In the genomic region with DNA sequence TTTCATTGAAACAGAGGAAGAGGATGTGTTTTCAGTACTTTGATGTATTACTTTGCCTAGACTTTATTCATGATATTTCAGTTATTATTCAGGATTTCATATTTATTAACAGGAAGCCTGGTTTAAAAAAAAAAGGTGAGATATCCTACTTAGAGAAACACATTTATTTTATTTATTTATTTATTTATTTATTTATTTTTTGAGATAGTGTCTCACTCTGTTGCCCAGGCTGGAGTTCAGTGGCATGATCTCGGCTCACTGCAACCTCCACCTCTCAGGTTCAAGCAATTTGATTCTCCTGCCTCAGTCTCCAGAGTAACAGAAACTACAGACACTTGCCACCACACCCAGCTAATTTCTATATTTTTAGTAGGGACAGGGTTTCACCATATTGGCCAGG, we compare ENCODE assay signal across 26 cellular contexts. TPM values are rescaled to one million over a fixed set of nuclear protein-coding genes. Genes with fewer than 3 reads are reported as not detected.
A peak's percentile ranks its signal among the peaks of the same experiment; 100 is the strongest.
DNase-seq lines count a peak whose midpoint lies in the region; ATAC-seq, FAIRE-seq and TF ChIP-seq lines count a peak whose summit lies in the region.
"Had no signal": no experiment of that assay in that cellular context is flagged by ENCODE, and none has a peak within 500 bp of the region (broad histone marks: within the 10 kb centered on the region; RNA-seq: fewer than 3 reads in every experiment).

No MANE protein-coding gene starts in this region.

- H3K9me3 ChIP-seq in HEK293 (ENCODE audit: control insufficient read depth, insufficient read depth, low read depth, low read length) (no peaks in the 10 kb centered on the region), Panc1 (ENCODE audit: control insufficient read depth, insufficient read depth, low read depth, low read length) (no peaks in the 10 kb centered on the region), astrocyte (ENCODE audit: insufficient read depth, low read depth, low read length) (no peaks in the 10 kb centered on the region), sigmoid colon (no peaks in the 10 kb centered on the region)
- H3K9me3 ChIP-seq: BE2C, BLaER1 had no signal

- BruUV-seq in Panc1 (replicated peaks; lab: Mats Ljungman, UMichigan), result no TSS peak
- no TSS peak for BruUV-seq in MCF 10A (replicated peaks; lab: Mats Ljungman, UMichigan)

- no peaks in the 10 kb centered on the region for H3K9me3 Mint-ChIP-seq in astrocyte (ENCODE audit: unreplicated experiment)
- no peaks in the 10 kb centered on the region for H3K9me3 Mint-ChIP-seq in immature natural killer cell
- no peaks in the 10 kb centered on the region for H3K9me3 Mint-ChIP-seq in MCF 10A (ENCODE audit: unreplicated experiment)
- H3K9me3 Mint-ChIP-seq: CD4-positive, alpha-beta memory T cell; CD4-positive, CD25-positive, alpha-beta regulatory T cell; CD8-positive, alpha-beta memory T cell had no signal

- H3K36me3 ChIP-seq in HEK293 (ENCODE audit: control insufficient read depth in 2 of 2, insufficient read depth in 1 of 2, low read length in 2 of 2), result no peaks in the 10 kb centered on the region
- H3K36me3 ChIP-seq in Panc1 (ENCODE audit: control insufficient read depth, insufficient read depth, low read length), result no peaks in the 10 kb centered on the region; the same call in 1 of the 2 replicates
- no peaks in the 10 kb centered on the region for H3K36me3 ChIP-seq in astrocyte (ENCODE audit: insufficient read depth, low read length)
- H3K36me3 ChIP-seq in sigmoid colon, result no peaks in the 10 kb centered on the region
- H3K36me3 ChIP-seq: BE2C, BLaER1 had no signal

- CTCF ChIA-PET in HEK293 (lab: Yijun Ruan, JAX), result no interaction called here
- CTCF ChIA-PET in Panc1 (lab: Charles Lee), result no interaction called here
- CTCF ChIA-PET in MCF 10A (lab: Yijun Ruan, JAX), result interaction anchor here (1.1 kb wide), 1 partner anchor 332 kb away, joined by 3 read pairs; no protein-coding TSS in a partner anchor

- intact Hi-C loops in Panc1 (cut with micrococcal nuclease; ENCODE audit: unreplicated experiment), result loop anchor here (10.0 kb wide), 1 partner anchor 112 kb away; no protein-coding TSS in a partner anchor
- intact Hi-C loops in MCF 10A (cut with micrococcal nuclease), result no loop called here
- intact Hi-C loops in sigmoid colon (cut with DNase I), result no loop called here

- no peak for TF ChIP-seq POLR2A in sigmoid colon (IDR thresholded peaks at IDR 0.05)

- no peaks in the 10 kb centered on the region for H4K20me1 ChIP-seq in astrocyte (ENCODE audit: insufficient read depth, low read length)
- H4K20me1 ChIP-seq: BLaER1 had no signal

- no peaks in the 10 kb centered on the region for H3K27me3 ChIP-seq in Panc1 (ENCODE audit: control insufficient read depth, insufficient read depth, low read length)
- no peaks in the 10 kb centered on the region for H3K27me3 ChIP-seq in astrocyte (ENCODE audit: insufficient read depth, low read length)
- H3K27me3 ChIP-seq in sigmoid colon, result no peaks in the 10 kb centered on the region
- H3K27me3 ChIP-seq: BE2C, BLaER1 had no signal

- H3K27me3 Mint-ChIP-seq in astrocyte (ENCODE audit: low read depth, unreplicated experiment), result no peaks in the 10 kb centered on the region
- H3K27me3 Mint-ChIP-seq in immature natural killer cell (ENCODE audit: low read depth in 3 of 3), result peaks cover 0 to 2% (median 0%) of the 10 kb centered on the region in 3 donors
- H3K27me3 Mint-ChIP-seq in MCF 10A (ENCODE audit: insufficient read depth, unreplicated experiment), result no peaks in the 10 kb centered on the region
- H3K27me3 Mint-ChIP-seq: CD4-positive, alpha-beta memory T cell; CD4-positive, CD25-positive, alpha-beta regulatory T cell; CD8-positive, alpha-beta memory T cell had no signal

- 100% methylated on average over 1 of the region's 1 CpG for WGBS in sigmoid colon, 2 donors

- H3K79me2 ChIP-seq in astrocyte (ENCODE audit: insufficient read depth, low read length), result no peaks in the 10 kb centered on the region

- H3K36me3 Mint-ChIP-seq in astrocyte (ENCODE audit: low read depth, unreplicated experiment), result no peaks in the 10 kb centered on the region
- peaks cover 0 to 4% (median 3%) of the 10 kb centered on the region in 3 donors for H3K36me3 Mint-ChIP-seq in immature natural killer cell
- peaks cover 7% of the 10 kb centered on the region for H3K36me3 Mint-ChIP-seq in MCF 10A (ENCODE audit: insufficient read depth, unreplicated experiment)

- H3K4me3 ChIP-seq in HEK293 (ENCODE audit: low read depth, low read length), result no peak overlapping the region
- no peak overlapping the region for H3K4me3 ChIP-seq in Panc1 (ENCODE audit: low read depth in 2 of 2, low read length in 2 of 2)
- H3K4me3 ChIP-seq in astrocyte (ENCODE audit: insufficient read depth, low read depth, low read length), result no peak overlapping the region
- H3K4me3 ChIP-seq in sigmoid colon, result no peak overlapping the region
- H3K4me3 ChIP-seq: BLaER1 had no signal

- H3K4me1 Mint-ChIP-seq in astrocyte (ENCODE audit: low read depth, unreplicated experiment) (peaks cover 26% of the 10 kb centered on the region), immature natural killer cell (peaks cover 11 to 16% of the 10 kb centered on the region in 2 donors), MCF 10A (ENCODE audit: insufficient read depth, unreplicated experiment) (peaks cover 6% of the 10 kb centered on the region)

- no peak for TF ChIP-seq EP300 in sigmoid colon (IDR thresholded peaks at IDR 0.05)

- TF ChIP-seq CTCF in HEK293 (tag by site-specific recombination; IDR thresholded peaks at IDR 0.05) (no peak), Panc1 (IDR thresholded peaks at IDR 0.05) (no peak), astrocyte (IDR thresholded peaks at IDR 0.05; ENCODE audit: insufficient read depth, low read depth, low read length) (no peak), MCF 10A (IDR thresholded peaks at IDR 0.05; ENCODE audit: unreplicated experiment) (no peak), sigmoid colon (IDR thresholded peaks at IDR 0.05) (no peak)

- H3K4me1 ChIP-seq in HEK293 (ENCODE audit: control insufficient read depth, insufficient read depth, low read length) (no peaks in the 10 kb centered on the region), Panc1 (ENCODE audit: control insufficient read depth, insufficient read depth, low read length) (peaks cover 37% of the 10 kb centered on the region), astrocyte (ENCODE audit: insufficient read depth, low read length) (peaks cover 10% of the 10 kb centered on the region), sigmoid colon (peaks cover 0 to 6% (median 0%) of the 10 kb centered on the region in 4 donors)
- H3K4me1 ChIP-seq: BE2C had no signal

- H2AFZ ChIP-seq in astrocyte (ENCODE audit: low read depth, low read length), result no peak overlapping the region

- H3K27ac Mint-ChIP-seq in astrocyte (ENCODE audit: unreplicated experiment) (no peak overlapping the region), immature natural killer cell (no peak overlapping the region), MCF 10A (ENCODE audit: low read depth, unreplicated experiment) (no peak overlapping the region)
- H3K27ac Mint-ChIP-seq: CD14-positive monocyte had no signal

- in situ Hi-C loops in Panc1 (cut with HindIII; ENCODE audit: low pct_unique_long_range_greater_than_20kb, low sequenced_read_pairs), result no loop called here

- no peak for ATAC-seq in Panc1

- DNase-seq in Panc1 (ENCODE audit: low read depth, low spot score) (no peak), astrocyte (ENCODE audit: low read depth) (no peak), immature natural killer cell (no peak), MCF 10A (ENCODE audit: unreplicated experiment) (no peak), NOMO-1 (lab: John Stamatoyannopoulos, UW; ENCODE audit: unreplicated experiment in 2 of 2) (no peak), sigmoid colon (no peak)
- DNase-seq: 8988T; ACHN; BE2C; C1 segment of cervical spinal cord; CD4-positive, alpha-beta memory T cell; CD4-positive, CD25-positive, alpha-beta regulatory T cell; CD8-positive, alpha-beta memory T cell; COR-L47; DMS 273 treated with DMSO at 0.1 percent for 48 hours; DMS153; DMS53; DMS79; DND-41; EL; GF-D8 had no signal

- no peak overlapping the region for H3K9ac ChIP-seq in astrocyte (ENCODE audit: low read length)
- H3K9ac ChIP-seq: BLaER1 had no signal

- no peak overlapping the region for H3K27ac ChIP-seq in HEK293 (ENCODE audit: extremely low read depth, low read depth, low read length)
- peak overlapping the region; percentile 93 for H3K27ac ChIP-seq in Panc1 (ENCODE audit: low read length)
- no peak overlapping the region for H3K27ac ChIP-seq in astrocyte (ENCODE audit: low read depth, low read length)
- no peak overlapping the region for H3K27ac ChIP-seq in sigmoid colon
- H3K27ac ChIP-seq: BLaER1 had no signal

- POLR2A ChIA-PET in HEK293 (lab: Yijun Ruan, JAX) (no interaction called here), Panc1 (lab: Charles Lee) (no interaction called here), MCF 10A (lab: Yijun Ruan, JAX) (interaction anchor here (0.6 kb wide), 1 partner anchor 35 kb away, joined by 3 read pairs; no protein-coding TSS in a partner anchor)

- H3K4me3 Mint-ChIP-seq in astrocyte (ENCODE audit: unreplicated experiment), result no peak overlapping the region
- no peak overlapping the region for H3K4me3 Mint-ChIP-seq in immature natural killer cell
- no peak overlapping the region for H3K4me3 Mint-ChIP-seq in MCF 10A (ENCODE audit: unreplicated experiment)
- H3K4me3 Mint-ChIP-seq: CD14-positive monocyte; CD4-positive, alpha-beta memory T cell; CD4-positive, CD25-positive, alpha-beta regulatory T cell; CD8-positive, alpha-beta memory T cell had no signal

- H3K4me2 ChIP-seq in astrocyte (ENCODE audit: low read length), result no peak overlapping the region
- H3K4me2 ChIP-seq: BLaER1 had no signal

- peak; percentile 60 for FAIRE-seq in astrocyte (lab: Jason Lieb, UNC)
- FAIRE-seq: GM12891, GM19239 had no signal

TF ChIP-seq in HEK293, 187 proteins besides CTCF, POLR2A, EP300 and RAD21 (continues in another document):
- no peak for TF ChIP-seq ZNF311 (tag by site-specific recombination; IDR thresholded peaks at IDR 0.05; ENCODE audit: borderline replicate concordance)

RNA-seq across cellular contexts. Expression of gene TRDMT1, which starts 24.5 kb away (rescaled TPM):
- total RNA-seq in Panc1 (2021; ENCODE audit: unreplicated experiment) (7.6 TPM), astrocyte (5.9 and 6.3 TPM in 2 replicates), MCF 10A (2022) (5.4 and 8.7 TPM in 2 replicates), sigmoid colon (10 to 100 TPM in 1 of 4 donors, 1 to 10 TPM in 3; 7.5 to 13.6 (median 8.4) TPM)
- 2.4 TPM for polyA plus RNA-seq in Panc1 (2012; ENCODE audit: insufficient read length)
- polyA plus RNA-seq in immature natural killer cell (1 to 10 TPM; 1.4 to 7.8 (median 3.6) TPM), sigmoid colon (1 to 10 TPM; 1.2 to 2.3 (median 2.3) TPM)

RNA-seq across cellular contexts. Expression of gene CUBN, which starts 47.4 kb away (rescaled TPM):
- 1.3 TPM for total RNA-seq in Panc1 (2021; ENCODE audit: unreplicated experiment)
- polyA plus RNA-seq in Panc1 (2012; ENCODE audit: insufficient read length), result 1.5 TPM
- 2.7 and 3.5 TPM in 2 replicates for total RNA-seq in astrocyte
- 1 to 10 TPM in 1 of 3 donors, under 1 TPM in 1, not detected in 1; 0.16 to 1.2 TPM for polyA plus RNA-seq in immature natural killer cell
- total RNA-seq in MCF 10A (2022), result 1.2 and 1.3 TPM in 2 replicates
- 1 to 10 TPM; 1.1 to 2.4 (median 1.2) TPM for total RNA-seq in sigmoid colon
- under 1 TPM in 1 of 3 donors, not detected in 2; 0.25 TPM for polyA plus RNA-seq in sigmoid colon
- polyA plus RNA-seq: CD14-positive monocyte had no signal

RNA-seq across cellular contexts. Expression of gene VIM, which starts 51.0 kb away (rescaled TPM):
- total RNA-seq in Panc1 (2021; ENCODE audit: unreplicated experiment) (3,436 TPM), astrocyte (5,172 and 5,400 TPM in 2 replicates), MCF 10A (2022) (1,413 and 1,430 TPM in 2 replicates), sigmoid colon (1,000 to 10,000 TPM in 3 of 4 donors, 100 to 1,000 TPM in 1; 930 to 1,636 (median 1,211) TPM)
- 3,712 TPM for polyA plus RNA-seq in Panc1 (2012; ENCODE audit: insufficient read length)
- polyA plus RNA-seq in immature natural killer cell (100 to 1,000 TPM in 2 of 3 donors, 10 to 100 TPM in 1; 61.5 to 183 (median 142) TPM), sigmoid colon (100 to 1,000 TPM; 112 to 730 (median 484) TPM)
